ENCODE assay signal across 9 cellular contexts in genomic region chr17:57422574-57423164, GRCh38.
DNase-seq lines count a peak whose midpoint lies in the region; ATAC-seq and TF ChIP-seq lines count a peak whose summit lies in the region.
"Had no signal": no experiment of that assay in that cellular context is flagged by ENCODE, and none has a peak within 500 bp of the region (broad histone marks: within the 10 kb centered on the region; RNA-seq: fewer than 3 reads in every experiment).

No MANE protein-coding gene starts in this region.

- peak; percentile 5 for DNase-seq in AG09309 (ENCODE audit: low read depth)
- DNase-seq in astrocyte of the spinal cord (ENCODE audit: low read depth, low spot score): peak; percentile 53
- DNase-seq in KBM-7: no peak
- DNase-seq in activated CD8-positive, alpha-beta memory T cell treated with anti-CD3 and anti-CD28 coated beads, Interleukin-2, amount 50 U/mL, for 48 hours: no peak
- no peak for DNase-seq in progenitor cell of endocrine pancreas (ENCODE audit: low spot score, unreplicated experiment)
- DNase-seq in GDM1 (lab: John Stamatoyannopoulos, UW): no peak

- H3K9me3 Mint-ChIP-seq in progenitor cell of endocrine pancreas (ENCODE audit: low read depth): no peaks in the 10 kb centered on the region

- H3K4me1 Mint-ChIP-seq in progenitor cell of endocrine pancreas (ENCODE audit: low read depth): peaks cover 19% of the 10 kb centered on the region

- H3K27ac Mint-ChIP-seq in progenitor cell of endocrine pancreas: no peak overlapping the region
- H3K27ac Mint-ChIP-seq: activated naive CD8-positive, alpha-beta T cell had no signal

- peak; percentile 83 for ATAC-seq in GM19351 (IDR thresholded peaks at IDR 0.05; ENCODE audit: unreplicated experiment)
- ATAC-seq in HG03439 (IDR thresholded peaks at IDR 0.05; ENCODE audit: unreplicated experiment): peak; percentile 89

- TF ChIP-seq CTCF in AG09309 (IDR thresholded peaks at IDR 0.05; ENCODE audit: control insufficient read depth, insufficient read depth, low read depth, low read length, missing control alignments): no peak
- TF ChIP-seq CTCF in astrocyte of the spinal cord (IDR thresholded peaks at IDR 0.05; ENCODE audit: low read depth, low read length): no peak
- no peak for TF ChIP-seq CTCF in progenitor cell of endocrine pancreas (IDR thresholded peaks at IDR 0.05; ENCODE audit: unreplicated experiment)

- no peaks in the 10 kb centered on the region for H3K27me3 Mint-ChIP-seq in progenitor cell of endocrine pancreas
- H3K27me3 Mint-ChIP-seq: activated naive CD8-positive, alpha-beta T cell had no signal

- H3K4me3 ChIP-seq in AG09309 (ENCODE audit: control insufficient read depth, low read depth, low read length) (no peak overlapping the region), astrocyte of the spinal cord (ENCODE audit: low read depth, low read length) (no peak overlapping the region)

- peaks cover 14% of the 10 kb centered on the region for H3K36me3 Mint-ChIP-seq in progenitor cell of endocrine pancreas (ENCODE audit: insufficient read depth)

- in situ Hi-C loops in astrocyte of the spinal cord (cut with HindIII; ENCODE audit: low sequenced_read_pairs): no loop called here
- in situ Hi-C loops in KBM-7 (cut with MboI; ENCODE audit: low pct_unique_long_range_greater_than_20kb, low sequenced_read_pairs): no loop called here

- no peak overlapping the region for H3K4me3 Mint-ChIP-seq in progenitor cell of endocrine pancreas (ENCODE audit: low read depth)
- H3K4me3 Mint-ChIP-seq: activated naive CD8-positive, alpha-beta T cell had no signal

Comparison
In these comparisons a context has a peak if more than half of its experiments do, and no peak if none do; other contexts are left out.
1. DNase-seq: peak in AG09309 (single experiment) and astrocyte of the spinal cord (single experiment); none in KBM-7 (single experiment), activated CD8-positive, alpha-beta memory T cell treated with anti-CD3 and anti-CD28 coated beads, Interleukin-2, amount 50 U/mL, for 48 hours (single experiment), progenitor cell of endocrine pancreas (single experiment) and GDM1 (single experiment).